27 cellular contexts compared by ENCODE assay signal in genomic region chr11:64170419-64170818, GRCh38. TPM values are rescaled to one million over a fixed set of nuclear protein-coding genes. Genes with fewer than 3 reads are reported as not detected.
"Had no signal": no experiment of that assay in that cellular context is flagged by ENCODE, and none has a peak within 500 bp of the region (broad histone marks: within the 10 kb centered on the region; RNA-seq: fewer than 3 reads in every experiment).

No MANE protein-coding gene starts in this region.

- FAIRE-seq: keratinocyte, urothelium cell line had no signal

- H3K9me3 ChIP-seq: colonic mucosa, gastrocnemius medialis, lower lobe of right lung, ovary, psoas muscle, testis, tibial artery had no signal

- DNase-seq: colonic mucosa; effector CD8-positive, alpha-beta T cell; foreskin fibroblast; gastrocnemius medialis; head of caudate nucleus; left ventricle myocardium superior; lower lobe of right lung; nephron progenitor cell; nucleus accumbens; ovary; posterior cingulate gyrus; psoas muscle; spleen; stimulated activated CD4-positive, alpha-beta T cell treated with anti-CD3 and anti-CD28 coated beads, Interleukin-4, amount 100 ng/mL, for 4 hours; stimulated activated naive CD8-positive, alpha-beta T cell treated with anti-CD3 and anti-CD28 coated beads, Interleukin-15, Interleukin-2, amounts not matched to agents 100 U/mL and 50 U/mL, for 24 hours; substantia nigra; testis; tibial artery had no signal

- H3K36me3 ChIP-seq: colonic mucosa, gastrocnemius medialis, lower lobe of right lung, ovary, spleen, tibial artery had no signal

- H3K4me1 ChIP-seq: colonic mucosa had no signal

- ATAC-seq: esophagus mucosa; gastrocnemius medialis; left ventricle myocardium superior; lower lobe of right lung; naive thymus-derived CD8-positive, alpha-beta T cell; psoas muscle; right cardiac atrium; stimulated activated memory B cell treated with anti-CD40 and anti-IgM and Interleukin-4, amounts not matched to agents 10 μg/mL and 1 μg/mL and 100 μg/mL, for 72 hours; stimulated activated naive CD8-positive, alpha-beta T cell treated with anti-CD3 and anti-CD28 coated beads, Interleukin-15, Interleukin-2, amounts not matched to agents 100 U/mL and 50 U/mL, for 24 hours had no signal

- H3K27ac ChIP-seq: colonic mucosa, epithelial cell of prostate, gastrocnemius medialis, lower lobe of right lung, ovary, psoas muscle, spleen, testis, tibial artery had no signal

- H3K27me3 ChIP-seq: colonic mucosa, gastrocnemius medialis, ovary, testis, tibial artery had no signal

- H3K4me3 ChIP-seq: colonic mucosa, gastrocnemius medialis, lower lobe of right lung, ovary, psoas muscle, skin epidermis, spleen, testis, tibial artery had no signal

RNA-seq across cellular contexts. Expression of gene FERMT3, which starts 36.1 kb away (rescaled TPM):
- total RNA-seq: renal cortical epithelial cell had no signal
